1 cellular context compared by ENCODE assay signal in the genomic region with DNA sequence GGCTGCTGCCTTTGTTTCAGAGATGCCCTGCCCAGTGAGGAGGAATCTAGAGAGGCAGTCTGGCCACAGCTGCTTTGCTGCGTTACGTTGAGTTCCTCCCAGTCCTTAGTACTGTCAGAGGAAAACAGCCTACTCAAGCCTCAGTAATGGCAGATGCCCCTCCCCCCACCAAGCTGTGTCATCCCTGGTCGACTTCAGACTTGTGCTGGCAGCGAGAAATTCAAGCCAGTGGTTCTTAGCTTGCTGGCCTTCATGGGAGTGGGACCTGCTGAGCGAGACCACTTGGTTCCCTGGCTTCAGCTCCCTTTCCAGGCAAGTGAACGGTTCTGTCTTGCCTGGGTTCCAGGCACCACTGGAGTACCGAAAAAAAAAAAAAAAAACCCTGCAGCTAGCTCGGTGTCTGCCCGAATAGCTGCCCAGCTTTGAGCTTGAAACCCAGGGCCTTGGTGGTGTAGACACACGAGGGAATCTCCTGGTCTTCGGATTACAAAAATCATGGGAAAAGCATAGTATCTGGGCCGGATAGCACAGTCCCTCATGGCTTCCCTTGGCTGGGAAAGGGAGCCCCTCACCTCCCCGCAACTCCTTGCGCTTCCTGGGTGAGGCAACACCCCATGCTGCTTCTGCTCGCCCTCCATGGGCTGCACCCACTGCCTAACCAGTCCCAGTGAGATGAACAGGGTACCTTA.
TF ChIP-seq lines count a peak whose summit lies in the region.

No MANE protein-coding gene starts in this region.

TF ChIP-seq in K562, 482 proteins besides CTCF, POLR2A, EP300 and RAD21 (continued from another document and continues in another):
- TF ChIP-seq CBX8 (IDR thresholded peaks at IDR 0.05; ENCODE audit: borderline replicate concordance, extremely low read depth, low read depth, low read length, poor library complexity, severe bottlenecking) (no peak), NFRKB (IDR thresholded peaks at IDR 0.05; ENCODE audit: low read depth) (peak; percentile 90), MAFG (tag; conservative IDR thresholded peaks at IDR 0.05) (peak; percentile 76), HNRNPUL1 (IDR thresholded peaks at IDR 0.05; ENCODE audit: low read length) (no peak), ZNF12 (CRISPR knock-in tag; IDR thresholded peaks at IDR 0.05) (no peak), STAT5A (IDR thresholded peaks at IDR 0.05; ENCODE audit: borderline replicate concordance, low read length) (no peak), ZNF668 (CRISPR knock-in tag; IDR thresholded peaks at IDR 0.05) (no peak), ZNF184 (CRISPR knock-in tag; IDR thresholded peaks at IDR 0.05) (no peak), ILF3 (IDR thresholded peaks at IDR 0.05; ENCODE audit: borderline replicate concordance) (no peak), HMG20B (CRISPR knock-in tag; IDR thresholded peaks at IDR 0.05) (no peak), ZZZ3 (IDR thresholded peaks at IDR 0.05) (no peak), HDAC3 (IDR thresholded peaks at IDR 0.05; ENCODE audit: borderline replicate concordance, partially characterized antibody) (no peak), KDM1A (IDR thresholded peaks at IDR 0.05) (no peak), HOXB6 (CRISPR knock-in tag; IDR thresholded peaks at IDR 0.05; ENCODE audit: borderline replicate concordance) (no peak), TRIM24 (IDR thresholded peaks at IDR 0.05) (peak; percentile 31 to 73; a peak in 3 of 4 replicates), CXXC5 (CRISPR knock-in tag; IDR thresholded peaks at IDR 0.05) (peak; percentile 25; the same call in 1 of the 2 replicates), SIN3B (IDR thresholded peaks at IDR 0.05; ENCODE audit: low read depth) (no peak), HNRNPL (IDR thresholded peaks at IDR 0.05; ENCODE audit: low read depth, low read length) (no peak), NFE2L1 (tag; IDR thresholded peaks at IDR 0.05; ENCODE audit: borderline replicate concordance, low read depth) (no peak), BCOR (IDR thresholded peaks at IDR 0.05) (no peak), ZNF699 (CRISPR knock-in tag; IDR thresholded peaks at IDR 0.05; ENCODE audit: insufficient replicate concordance) (no peak), BHLHE40 (IDR thresholded peaks at IDR 0.05; ENCODE audit: low read length) (no peak), XRCC4 (IDR thresholded peaks at IDR 0.05; ENCODE audit: extremely low read depth, insufficient read depth, insufficient read length) (no peak), ZNF79 (CRISPR knock-in tag; IDR thresholded peaks at IDR 0.05; ENCODE audit: low read depth) (no peak), ZNF586 (CRISPR knock-in tag; conservative IDR thresholded peaks at IDR 0.05) (no peak), ZNF253 (CRISPR knock-in tag; conservative IDR thresholded peaks at IDR 0.05) (no peak), NBN (IDR thresholded peaks at IDR 0.05; ENCODE audit: low read depth) (peak; percentile 65; the same call in 1 of the 2 replicates), ZNF695 (CRISPR knock-in tag; IDR thresholded peaks at IDR 0.05) (no peak), PTTG1 (tag; IDR thresholded peaks at IDR 0.05; ENCODE audit: low read depth) (no peak), MECOM (CRISPR knock-in tag; IDR thresholded peaks at IDR 0.05) (no peak), TAL1 (IDR thresholded peaks at IDR 0.05) (no peak; the same call in 1 of the 2 replicates), CBX1 (IDR thresholded peaks at IDR 0.05; ENCODE audit: low read depth) (0 out of 2 replicates have a peak, but pooled peaks have one; percentile 40), ZFP1 (CRISPR knock-in tag; IDR thresholded peaks at IDR 0.05) (no peak), NFE2 (IDR thresholded peaks at IDR 0.05; ENCODE audit: low read depth) (peak; percentile 91), SP2 (IDR thresholded peaks at IDR 0.05; ENCODE audit: extremely low read depth, low read depth, low read length, poor library complexity, severe bottlenecking) (no peak), SETDB1 (IDR thresholded peaks at IDR 0.05; ENCODE audit: low read length) (no peak), CC2D1A (IDR thresholded peaks at IDR 0.05) (no peak), FOXA3 (CRISPR knock-in tag; conservative IDR thresholded peaks at IDR 0.05 in 1 of 2, IDR thresholded peaks at IDR 0.05 in 1 of 2) (no peak)
- TF ChIP-seq, protein P1, sequence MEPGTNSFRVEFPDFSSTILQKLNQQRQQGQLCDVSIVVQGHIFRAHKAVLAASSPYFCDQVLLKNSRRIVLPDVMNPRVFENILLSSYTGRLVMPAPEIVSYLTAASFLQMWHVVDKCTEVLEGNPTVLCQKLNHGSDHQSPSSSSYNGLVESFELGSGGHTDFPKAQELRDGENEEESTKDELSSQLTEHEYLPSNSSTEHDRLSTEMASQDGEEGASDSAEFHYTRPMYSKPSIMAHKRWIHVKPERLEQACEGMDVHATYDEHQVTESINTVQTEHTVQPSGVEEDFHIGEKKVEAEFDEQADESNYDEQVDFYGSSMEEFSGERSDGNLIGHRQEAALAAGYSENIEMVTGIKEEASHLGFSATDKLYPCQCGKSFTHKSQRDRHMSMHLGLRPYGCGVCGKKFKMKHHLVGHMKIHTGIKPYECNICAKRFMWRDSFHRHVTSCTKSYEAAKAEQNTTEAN (CRISPR knock-in tag; IDR thresholded peaks at IDR 0.05): no peak
- TF ChIP-seq, protein P2, sequence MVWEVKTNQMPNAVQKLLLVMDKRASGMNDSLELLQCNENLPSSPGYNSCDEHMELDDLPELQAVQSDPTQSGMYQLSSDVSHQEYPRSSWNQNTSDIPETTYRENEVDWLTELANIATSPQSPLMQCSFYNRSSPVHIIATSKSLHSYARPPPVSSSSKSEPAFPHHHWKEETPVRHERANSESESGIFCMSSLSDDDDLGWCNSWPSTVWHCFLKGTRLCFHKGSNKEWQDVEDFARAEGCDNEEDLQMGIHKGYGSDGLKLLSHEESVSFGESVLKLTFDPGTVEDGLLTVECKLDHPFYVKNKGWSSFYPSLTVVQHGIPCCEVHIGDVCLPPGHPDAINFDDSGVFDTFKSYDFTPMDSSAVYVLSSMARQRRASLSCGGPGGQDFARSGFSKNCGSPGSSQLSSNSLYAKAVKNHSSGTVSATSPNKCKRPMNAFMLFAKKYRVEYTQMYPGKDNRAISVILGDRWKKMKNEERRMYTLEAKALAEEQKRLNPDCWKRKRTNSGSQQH (CRISPR knock-in tag; IDR thresholded peaks at IDR 0.05): no peak
- TF ChIP-seq, protein P3, sequence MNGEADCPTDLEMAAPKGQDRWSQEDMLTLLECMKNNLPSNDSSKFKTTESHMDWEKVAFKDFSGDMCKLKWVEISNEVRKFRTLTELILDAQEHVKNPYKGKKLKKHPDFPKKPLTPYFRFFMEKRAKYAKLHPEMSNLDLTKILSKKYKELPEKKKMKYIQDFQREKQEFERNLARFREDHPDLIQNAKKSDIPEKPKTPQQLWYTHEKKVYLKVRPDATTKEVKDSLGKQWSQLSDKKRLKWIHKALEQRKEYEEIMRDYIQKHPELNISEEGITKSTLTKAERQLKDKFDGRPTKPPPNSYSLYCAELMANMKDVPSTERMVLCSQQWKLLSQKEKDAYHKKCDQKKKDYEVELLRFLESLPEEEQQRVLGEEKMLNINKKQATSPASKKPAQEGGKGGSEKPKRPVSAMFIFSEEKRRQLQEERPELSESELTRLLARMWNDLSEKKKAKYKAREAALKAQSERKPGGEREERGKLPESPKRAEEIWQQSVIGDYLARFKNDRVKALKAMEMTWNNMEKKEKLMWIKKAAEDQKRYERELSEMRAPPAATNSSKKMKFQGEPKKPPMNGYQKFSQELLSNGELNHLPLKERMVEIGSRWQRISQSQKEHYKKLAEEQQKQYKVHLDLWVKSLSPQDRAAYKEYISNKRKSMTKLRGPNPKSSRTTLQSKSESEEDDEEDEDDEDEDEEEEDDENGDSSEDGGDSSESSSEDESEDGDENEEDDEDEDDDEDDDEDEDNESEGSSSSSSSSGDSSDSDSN (IDR thresholded peaks at IDR 0.05; ENCODE audit: borderline replicate concordance in 1 of 2, low read depth in 2 of 2, low read length in 2 of 2): no peak
- TF ChIP-seq, protein P4, sequence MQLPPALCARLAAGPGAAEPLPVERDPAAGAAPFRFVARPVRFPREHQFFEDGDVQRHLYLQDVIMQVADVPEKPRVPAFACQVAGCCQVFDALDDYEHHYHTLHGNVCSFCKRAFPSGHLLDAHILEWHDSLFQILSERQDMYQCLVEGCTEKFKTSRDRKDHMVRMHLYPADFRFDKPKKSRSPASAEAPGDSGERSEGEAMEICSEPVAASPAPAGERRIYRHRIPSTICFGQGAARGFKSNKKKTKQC (CRISPR knock-in tag; IDR thresholded peaks at IDR 0.05): no peak
- TF ChIP-seq, protein P5, sequence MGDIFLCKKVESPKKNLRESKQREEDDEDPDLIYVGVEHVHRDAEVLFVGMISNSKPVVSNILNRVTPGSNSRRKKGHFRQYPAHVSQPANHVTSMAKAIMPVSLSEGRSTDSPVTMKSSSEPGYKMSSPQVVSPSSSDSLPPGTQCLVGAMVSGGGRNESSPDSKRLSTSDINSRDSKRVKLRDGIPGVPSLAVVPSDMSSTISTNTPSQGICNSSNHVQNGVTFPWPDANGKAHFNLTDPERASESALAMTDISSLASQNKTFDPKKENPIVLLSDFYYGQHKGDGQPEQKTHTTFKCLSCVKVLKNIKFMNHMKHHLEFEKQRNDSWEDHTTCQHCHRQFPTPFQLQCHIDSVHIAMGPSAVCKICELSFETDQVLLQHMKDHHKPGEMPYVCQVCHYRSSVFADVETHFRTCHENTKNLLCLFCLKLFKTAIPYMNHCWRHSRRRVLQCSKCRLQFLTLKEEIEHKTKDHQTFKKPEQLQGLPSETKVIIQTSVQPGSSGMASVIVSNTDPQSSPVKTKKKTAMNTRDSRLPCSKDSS (IDR thresholded peaks at IDR 0.05; ENCODE audit: low read depth, partially characterized antibody): no peak
- TF ChIP-seq, protein P6, sequence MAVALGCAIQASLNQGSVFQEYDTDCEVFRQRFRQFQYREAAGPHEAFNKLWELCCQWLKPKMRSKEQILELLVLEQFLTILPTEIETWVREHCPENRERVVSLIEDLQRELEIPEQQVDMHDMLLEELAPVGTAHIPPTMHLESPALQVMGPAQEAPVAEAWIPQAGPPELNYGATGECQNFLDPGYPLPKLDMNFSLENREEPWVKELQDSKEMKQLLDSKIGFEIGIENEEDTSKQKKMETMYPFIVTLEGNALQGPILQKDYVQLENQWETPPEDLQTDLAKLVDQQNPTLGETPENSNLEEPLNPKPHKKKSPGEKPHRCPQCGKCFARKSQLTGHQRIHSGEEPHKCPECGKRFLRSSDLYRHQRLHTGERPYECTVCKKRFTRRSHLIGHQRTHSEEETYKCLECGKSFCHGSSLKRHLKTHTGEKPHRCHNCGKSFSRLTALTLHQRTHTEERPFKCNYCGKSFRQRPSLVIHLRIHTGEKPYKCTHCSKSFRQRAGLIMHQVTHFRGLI (CRISPR knock-in tag; IDR thresholded peaks at IDR 0.05): no peak
- TF ChIP-seq, protein P7, sequence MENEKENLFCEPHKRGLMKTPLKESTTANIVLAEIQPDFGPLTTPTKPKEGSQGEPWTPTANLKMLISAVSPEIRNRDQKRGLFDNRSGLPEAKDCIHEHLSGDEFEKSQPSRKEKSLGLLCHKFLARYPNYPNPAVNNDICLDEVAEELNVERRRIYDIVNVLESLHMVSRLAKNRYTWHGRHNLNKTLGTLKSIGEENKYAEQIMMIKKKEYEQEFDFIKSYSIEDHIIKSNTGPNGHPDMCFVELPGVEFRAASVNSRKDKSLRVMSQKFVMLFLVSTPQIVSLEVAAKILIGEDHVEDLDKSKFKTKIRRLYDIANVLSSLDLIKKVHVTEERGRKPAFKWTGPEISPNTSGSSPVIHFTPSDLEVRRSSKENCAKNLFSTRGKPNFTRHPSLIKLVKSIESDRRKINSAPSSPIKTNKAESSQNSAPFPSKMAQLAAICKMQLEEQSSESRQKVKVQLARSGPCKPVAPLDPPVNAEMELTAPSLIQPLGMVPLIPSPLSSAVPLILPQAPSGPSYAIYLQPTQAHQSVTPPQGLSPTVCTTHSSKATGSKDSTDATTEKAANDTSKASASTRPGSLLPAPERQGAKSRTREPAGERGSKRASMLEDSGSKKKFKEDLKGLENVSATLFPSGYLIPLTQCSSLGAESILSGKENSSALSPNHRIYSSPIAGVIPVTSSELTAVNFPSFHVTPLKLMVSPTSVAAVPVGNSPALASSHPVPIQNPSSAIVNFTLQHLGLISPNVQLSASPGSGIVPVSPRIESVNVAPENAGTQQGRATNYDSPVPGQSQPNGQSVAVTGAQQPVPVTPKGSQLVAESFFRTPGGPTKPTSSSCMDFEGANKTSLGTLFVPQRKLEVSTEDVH (IDR thresholded peaks at IDR 0.05; ENCODE audit: low read depth, partially characterized antibody): no peak
- TF ChIP-seq, protein P8, sequence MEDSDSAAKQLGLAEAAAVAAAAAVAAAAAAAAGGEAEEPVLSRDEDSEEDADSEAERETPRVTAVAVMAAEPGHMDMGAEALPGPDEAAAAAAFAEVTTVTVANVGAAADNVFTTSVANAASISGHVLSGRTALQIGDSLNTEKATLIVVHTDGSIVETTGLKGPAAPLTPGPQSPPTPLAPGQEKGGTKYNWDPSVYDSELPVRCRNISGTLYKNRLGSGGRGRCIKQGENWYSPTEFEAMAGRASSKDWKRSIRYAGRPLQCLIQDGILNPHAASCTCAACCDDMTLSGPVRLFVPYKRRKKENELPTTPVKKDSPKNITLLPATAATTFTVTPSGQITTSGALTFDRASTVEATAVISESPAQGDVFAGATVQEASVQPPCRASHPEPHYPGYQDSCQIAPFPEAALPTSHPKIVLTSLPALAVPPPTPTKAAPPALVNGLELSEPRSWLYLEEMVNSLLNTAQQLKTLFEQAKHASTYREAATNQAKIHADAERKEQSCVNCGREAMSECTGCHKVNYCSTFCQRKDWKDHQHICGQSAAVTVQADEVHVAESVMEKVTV (CRISPR knock-in tag; IDR thresholded peaks at IDR 0.05): no peak
- TF ChIP-seq, protein P9, sequence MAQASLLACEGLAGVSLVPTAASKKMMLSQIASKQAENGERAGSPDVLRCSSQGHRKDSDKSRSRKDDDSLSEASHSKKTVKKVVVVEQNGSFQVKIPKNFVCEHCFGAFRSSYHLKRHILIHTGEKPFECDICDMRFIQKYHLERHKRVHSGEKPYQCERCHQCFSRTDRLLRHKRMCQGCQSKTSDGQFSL (CRISPR knock-in tag; IDR thresholded peaks at IDR 0.05): no peak
- TF ChIP-seq, protein P9 (tag; IDR thresholded peaks at IDR 0.05): no peak
- TF ChIP-seq, protein P10, sequence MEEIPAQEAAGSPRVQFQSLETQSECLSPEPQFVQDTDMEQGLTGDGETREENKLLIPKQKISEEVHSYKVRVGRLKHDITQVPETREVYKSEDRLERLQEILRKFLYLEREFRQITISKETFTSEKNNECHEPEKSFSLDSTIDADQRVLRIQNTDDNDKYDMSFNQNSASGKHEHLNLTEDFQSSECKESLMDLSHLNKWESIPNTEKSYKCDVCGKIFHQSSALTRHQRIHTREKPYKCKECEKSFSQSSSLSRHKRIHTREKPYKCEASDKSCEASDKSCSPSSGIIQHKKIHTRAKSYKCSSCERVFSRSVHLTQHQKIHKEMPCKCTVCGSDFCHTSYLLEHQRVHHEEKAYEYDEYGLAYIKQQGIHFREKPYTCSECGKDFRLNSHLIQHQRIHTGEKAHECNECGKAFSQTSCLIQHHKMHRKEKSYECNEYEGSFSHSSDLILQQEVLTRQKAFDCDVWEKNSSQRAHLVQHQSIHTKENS (CRISPR knock-in tag; IDR thresholded peaks at IDR 0.05): no peak
- TF ChIP-seq, protein P11, sequence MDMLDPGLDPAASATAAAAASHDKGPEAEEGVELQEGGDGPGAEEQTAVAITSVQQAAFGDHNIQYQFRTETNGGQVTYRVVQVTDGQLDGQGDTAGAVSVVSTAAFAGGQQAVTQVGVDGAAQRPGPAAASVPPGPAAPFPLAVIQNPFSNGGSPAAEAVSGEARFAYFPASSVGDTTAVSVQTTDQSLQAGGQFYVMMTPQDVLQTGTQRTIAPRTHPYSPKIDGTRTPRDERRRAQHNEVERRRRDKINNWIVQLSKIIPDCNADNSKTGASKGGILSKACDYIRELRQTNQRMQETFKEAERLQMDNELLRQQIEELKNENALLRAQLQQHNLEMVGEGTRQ (CRISPR knock-in tag; IDR thresholded peaks at IDR 0.05): no peak
